Comparison of ENCODE assay signal across 15 cellular contexts in the genomic region with DNA sequence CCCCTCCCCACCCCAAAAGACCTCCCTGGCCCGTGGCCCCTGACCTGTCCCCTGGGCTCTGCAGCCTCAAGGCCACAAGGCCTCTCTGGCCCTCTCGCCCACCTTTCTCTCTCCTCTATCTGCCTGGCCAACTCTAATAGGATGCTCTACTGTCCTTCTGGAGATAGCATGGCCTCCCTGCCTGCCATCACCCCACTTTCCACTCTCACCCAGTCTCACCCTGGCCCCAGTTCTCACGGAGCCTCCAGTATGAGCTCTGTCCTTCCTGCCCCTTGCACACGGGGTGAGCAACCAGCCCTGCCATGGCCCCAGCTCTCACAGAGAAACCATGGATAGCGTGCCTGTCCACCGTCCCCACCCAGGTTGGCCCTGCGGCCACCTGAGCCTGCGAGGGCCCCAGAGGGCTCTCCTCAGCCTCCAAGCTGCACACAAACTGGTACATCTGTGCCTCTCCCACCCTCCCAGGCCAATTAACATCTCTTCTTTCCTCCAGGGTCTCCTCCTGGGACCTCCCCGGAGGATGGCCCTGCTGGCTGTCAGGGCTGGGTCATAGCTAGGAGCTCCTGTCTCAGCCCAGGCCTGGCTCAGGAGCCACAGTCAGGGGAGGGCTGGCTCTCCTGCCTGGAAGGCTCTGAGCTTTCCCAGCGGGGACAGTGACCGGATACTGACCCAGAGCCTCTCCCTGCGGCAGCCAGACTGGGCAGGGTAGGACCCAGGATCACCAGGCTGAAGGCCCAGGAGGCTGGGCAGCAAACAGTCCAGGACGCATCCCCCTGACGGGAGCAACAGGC. TPM values are rescaled to one million over a fixed set of nuclear protein-coding genes. Genes with fewer than 3 reads are reported as not detected.
A peak's percentile ranks its signal among the peaks of the same experiment; 100 is the strongest.
DNase-seq lines count a peak whose midpoint lies in the region; ATAC-seq and TF ChIP-seq lines count a peak whose summit lies in the region.
"Had no signal": no experiment of that assay in that cellular context is flagged by ENCODE, and none has a peak within 500 bp of the region (broad histone marks: within the 10 kb centered on the region; RNA-seq: fewer than 3 reads in every experiment).

No MANE protein-coding gene starts in this region.

- DNase-seq in NCI-H2171 treated with DMSO at 0.1 percent for 48 hours (lab: John Stamatoyannopoulos, UW) (peak; percentile 54), NCI-H2171 (lab: John Stamatoyannopoulos, UW) (no peak), SK-N-DZ (ENCODE audit: low spot score) (peak; percentile 46), ecto neural progenitor cell (ENCODE audit: low spot score) (peak; percentile 64), neural progenitor cell (ENCODE audit: low spot score) (peak; percentile 48), hippocampal formation (lab: John Stamatoyannopoulos, UW) (no peak)
- DNase-seq: GM23248, NCI-H1436 treated with DMSO at 0.1 percent for 48 hours, NCI-H774, SHP77 treated with DMSO at 0.1 percent for 48 hours, upper lobe of right lung had no signal

- H3K9me3 Mint-ChIP-seq in neural progenitor cell: no peaks in the 10 kb centered on the region

- H3K4me1 ChIP-seq in neural progenitor cell: peaks cover 36% of the 10 kb centered on the region

- no peak overlapping the region for H3K9ac ChIP-seq in neural progenitor cell
- H3K9ac ChIP-seq: GM23248 had no signal

- ATAC-seq in HG03135 (IDR thresholded peaks at IDR 0.05; ENCODE audit: unreplicated experiment) (no peak), HG02678 (IDR thresholded peaks at IDR 0.05; ENCODE audit: unreplicated experiment) (no peak)
- ATAC-seq: upper lobe of right lung had no signal

- TF ChIP-seq CTCF in neural progenitor cell (IDR thresholded peaks at IDR 0.05): no peak

- peak overlapping the region; percentile 68 for H3K27ac ChIP-seq in neural progenitor cell
- H3K27ac ChIP-seq: 22Rv1, coronary artery, GM23248, upper lobe of right lung had no signal

- H2AFZ ChIP-seq in neural progenitor cell (replicated peaks): no peak overlapping the region
- H2AFZ ChIP-seq: GM23248 had no signal

- peak overlapping the region; percentile 63 for H3K4me2 ChIP-seq in neural progenitor cell

- peaks cover 46% of the 10 kb centered on the region for H3K4me1 Mint-ChIP-seq in neural progenitor cell

- no peak overlapping the region for H3K4me3 ChIP-seq in neural progenitor cell
- H3K4me3 ChIP-seq: coronary artery, GM23248, upper lobe of right lung had no signal

- H3K36me3 ChIP-seq in neural progenitor cell: no peaks in the 10 kb centered on the region
- H3K36me3 ChIP-seq: upper lobe of right lung had no signal

- H3K79me2 ChIP-seq in neural progenitor cell (ENCODE audit: low read depth): peaks cover 5% of the 10 kb centered on the region

- H3K4me3 Mint-ChIP-seq in neural progenitor cell: peak overlapping the region; percentile 56

- peak overlapping the region; percentile 91 for H3K27ac Mint-ChIP-seq in neural progenitor cell

- peaks cover 19% of the 10 kb centered on the region for H3F3A ChIP-seq in neural progenitor cell (ENCODE audit: low read depth)

- no peaks in the 10 kb centered on the region for H3K27me3 ChIP-seq in neural progenitor cell
- H3K27me3 ChIP-seq: upper lobe of right lung had no signal

- no peaks in the 10 kb centered on the region for H3K9me3 ChIP-seq in neural progenitor cell (ENCODE audit: low read depth)
- H3K9me3 ChIP-seq: upper lobe of right lung had no signal

- peaks cover 30% of the 10 kb centered on the region for H4K20me1 ChIP-seq in neural progenitor cell (ENCODE audit: low read depth)

- peaks cover 12% of the 10 kb centered on the region for H3K27me3 Mint-ChIP-seq in neural progenitor cell (ENCODE audit: insufficient read depth, low read depth)

- peaks cover 3% of the 10 kb centered on the region for H3K36me3 Mint-ChIP-seq in neural progenitor cell

RNA-seq across cellular contexts. Expression of gene RTN4R, which starts 22.3 kb away (rescaled TPM):
- 10.6 and 16.7 TPM in 2 replicates for polyA plus RNA-seq in SK-N-DZ (2014; cell fraction: cytosol; rRNA removed)
- 8.3 and 9.4 TPM in 2 replicates for polyA plus RNA-seq in SK-N-DZ (2014; cell fraction: nucleus; rRNA removed)
- total RNA-seq in neural progenitor cell (ENCODE audit: low replicate concordance): 6.3 and 20.9 TPM in 2 replicates
- total RNA-seq: GM23248 had no signal

Comparison
In these comparisons a context has a peak if more than half of its experiments do, and no peak if none do; other contexts are left out.
1. DNase-seq: peak in NCI-H2171 treated with DMSO at 0.1 percent for 48 hours (single experiment), SK-N-DZ (single experiment), ecto neural progenitor cell (single experiment) and neural progenitor cell (single experiment); none in NCI-H2171 (single experiment) and hippocampal formation (0 of 2).